In the genomic region with DNA sequence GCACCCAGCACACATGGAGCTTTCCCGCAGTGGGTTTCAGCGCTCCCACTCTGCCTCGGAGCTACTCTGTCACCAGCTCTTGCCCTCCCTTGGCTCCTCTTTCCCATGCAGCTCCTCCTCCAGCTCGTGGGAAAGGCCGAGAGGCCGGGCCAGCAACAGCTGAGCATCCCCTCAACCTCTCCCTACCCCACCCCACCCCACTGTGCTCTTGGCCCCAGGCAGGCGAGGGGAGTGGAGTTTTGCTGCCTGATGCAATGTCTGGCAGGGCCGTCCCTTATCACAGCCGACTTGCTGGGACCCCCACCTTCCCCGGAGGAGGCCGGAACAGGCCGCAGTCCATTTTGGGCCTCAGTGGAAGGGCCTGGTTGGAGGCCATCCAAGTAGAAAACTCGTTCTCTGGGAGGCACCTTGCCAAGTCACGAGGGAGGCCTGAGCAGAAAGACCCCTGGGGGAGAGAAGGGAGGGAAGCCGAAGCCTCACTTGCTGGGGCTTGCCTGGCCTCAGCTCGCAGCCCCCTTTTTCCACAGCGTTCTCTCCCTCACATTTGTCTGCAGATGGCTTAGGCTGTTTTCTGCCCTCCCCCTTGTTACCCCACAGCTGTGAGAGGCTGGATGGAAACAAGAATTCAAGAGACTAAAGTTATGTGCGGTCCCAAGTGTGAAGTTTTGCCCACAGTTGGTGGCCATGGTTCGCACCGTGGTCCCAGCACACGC, we compare ENCODE assay signal across 10 cellular contexts. TPM values are rescaled to one million over a fixed set of nuclear protein-coding genes. Genes with fewer than 3 reads are reported as not detected.
DNase-seq lines count a peak whose midpoint lies in the region; ATAC-seq, FAIRE-seq and TF ChIP-seq lines count a peak whose summit lies in the region.
"Had no signal": no experiment of that assay in that cellular context is flagged by ENCODE, and none has a peak within 500 bp of the region (broad histone marks: within the 10 kb centered on the region; RNA-seq: fewer than 3 reads in every experiment).

No MANE protein-coding gene starts in this region.

- H3K27ac ChIP-seq in heart right ventricle (peak overlapping the region; percentile 14 to 88 (median 82)), psoas muscle (peak overlapping the region; percentile 86)

- no peak for TF ChIP-seq POLR2A in H54 (IDR thresholded peaks at IDR 0.05; ENCODE audit: low read depth, low read length)

- in situ Hi-C loops in G401 (cut with HindIII; ENCODE audit: low sequenced_read_pairs) = no loop called here

- H3K9me3 ChIP-seq in adipocyte (ENCODE audit: control insufficient read depth, low read length) (no peaks in the 10 kb centered on the region), heart right ventricle (no peaks in the 10 kb centered on the region), psoas muscle (no peaks in the 10 kb centered on the region)

- no peaks in the 10 kb centered on the region for H3K27me3 ChIP-seq in adipocyte (replicated peaks; ENCODE audit: control insufficient read depth, insufficient read depth, low read length)
- no peaks in the 10 kb centered on the region for H3K27me3 ChIP-seq in heart right ventricle
- H3K27me3 ChIP-seq in psoas muscle (ENCODE audit: insufficient read depth in 3 of 3, low read length in 2 of 3) = no peaks in the 10 kb centered on the region

- intact Hi-C loops in heart right ventricle (cut with DNase I) = loop anchor here in 1 of 10 donors (5.0 kb wide), 1 partner anchor 38 kb away; no protein-coding TSS in a partner anchor
- intact Hi-C loops in psoas muscle (cut with DNase I) = no loop called here

- DNase-seq in DMS 273 (lab: John Stamatoyannopoulos, UW; ENCODE audit: unreplicated experiment) (peak; percentile 89), adipocyte (ENCODE audit: low read depth) (peak; percentile 84), heart right ventricle (peak; percentile 85 to 86), psoas muscle (peak; percentile 81 to 89), G401 (ENCODE audit: low spot score) (no peak), H54 (ENCODE audit: insufficient read length, low spot score) (no peak)
- DNase-seq: effector memory CD4-positive, alpha-beta T cell; NCI-H1048 had no signal

- WGBS in heart right ventricle, 2 donors = 24 to 30% methylated on average over 21 of the region's 21 CpGs
- 36 to 54% (median 40%) methylated on average over 21 of the region's 21 CpGs for WGBS in psoas muscle, 3 donors

- TF ChIP-seq CTCF in heart right ventricle (IDR thresholded peaks at IDR 0.05) (no peak), psoas muscle (IDR thresholded peaks at IDR 0.05) (no peak)

- H3K4me3 ChIP-seq in adipocyte (ENCODE audit: low read length) (peak overlapping the region; percentile 51), heart right ventricle (peak overlapping the region in 1 of 10 donors; percentile 4), psoas muscle (no peak overlapping the region)

- H3K9ac ChIP-seq in adipocyte (ENCODE audit: low read length) = peak overlapping the region; percentile 76

- H3K4me1 ChIP-seq in adipocyte (ENCODE audit: control insufficient read depth, insufficient read depth, low read length) = peaks cover 65% of the 10 kb centered on the region
- peaks cover 15 to 74% (median 64%) of the 10 kb centered on the region in 9 donors for H3K4me1 ChIP-seq in heart right ventricle
- H3K4me1 ChIP-seq in psoas muscle = peaks cover 59% of the 10 kb centered on the region

- ATAC-seq in heart right ventricle = peak; percentile 76 to 92 (median 83)
- ATAC-seq in psoas muscle = peak; percentile 44 to 62 (median 48)
- no peak for ATAC-seq in GM18907 (IDR thresholded peaks at IDR 0.05; ENCODE audit: unreplicated experiment)
- no peak for ATAC-seq in HG02623 (IDR thresholded peaks at IDR 0.05; ENCODE audit: unreplicated experiment)

- FAIRE-seq in H54 (lab: Jason Lieb, UNC) = no peak

- H3K36me3 ChIP-seq in adipocyte (ENCODE audit: control insufficient read depth, insufficient read depth, low read length, severe bottlenecking) (peaks cover 6% of the 10 kb centered on the region), heart right ventricle (no peaks in the 10 kb centered on the region), psoas muscle (ENCODE audit: insufficient read depth in 1 of 2, low read depth in 1 of 2) (no peaks in the 10 kb centered on the region)

RNA-seq across cellular contexts. Expression of gene CHST3, which starts 35.3 kb away (rescaled TPM):
- total RNA-seq in heart right ventricle (10 to 100 TPM; 14.5 to 28.7 (median 21.3) TPM), psoas muscle (10 to 100 TPM; 10.6 to 44.0 (median 16.6) TPM)
- polyA plus RNA-seq in heart right ventricle (10 to 100 TPM in 1 of 2 donors, 1 to 10 TPM in 1; 6.3 to 12.0 TPM), psoas muscle (10 to 100 TPM in 1 of 3 donors, 1 to 10 TPM in 2; 3.3 to 12.1 (median 8.2) TPM)
- total RNA-seq in G401 (2014; rRNA removed; shearing (Covaris generic)) = 26.6 and 29.9 TPM in 2 replicates

Comparison
In these comparisons a context has a peak if more than half of its experiments do, and no peak if none do; other contexts are left out.
1. DNase-seq: peak in DMS 273 (single experiment), adipocyte (single experiment), heart right ventricle (2 of 2) and psoas muscle (2 of 2); none in G401 (single experiment) and H54 (single experiment).
2. ATAC-seq: peak in heart right ventricle (8 of 8) and psoas muscle (4 of 4); none in GM18907 (single experiment) and HG02623 (single experiment).